Comparison of ENCODE assay signal across 9 cellular contexts in the genomic region with DNA sequence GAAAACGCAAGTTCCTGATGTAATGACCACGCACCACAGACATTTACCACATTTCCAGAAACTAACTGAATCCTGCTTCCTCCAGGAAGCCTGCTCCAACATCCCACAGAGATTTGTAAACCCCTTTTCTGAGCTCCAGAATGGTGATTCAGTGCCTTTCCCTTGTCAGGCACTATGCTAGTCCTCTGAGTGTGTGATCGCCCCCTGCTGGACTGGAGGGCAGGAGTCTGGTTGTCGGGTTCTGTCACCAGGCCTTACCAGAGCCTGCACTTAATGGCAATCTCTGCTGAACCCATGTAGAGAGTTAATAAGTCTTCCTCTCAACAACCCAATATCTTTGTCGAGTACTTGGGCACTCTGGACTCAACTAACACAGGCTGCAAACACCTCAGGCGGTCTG. TPM values are rescaled to one million over a fixed set of nuclear protein-coding genes. Genes with fewer than 3 reads are reported as not detected.
DNase-seq lines count a peak whose midpoint lies in the region; ATAC-seq and TF ChIP-seq lines count a peak whose summit lies in the region.
"Had no signal": no experiment of that assay in that cellular context is flagged by ENCODE, and none has a peak within 500 bp of the region (broad histone marks: within the 10 kb centered on the region; RNA-seq: fewer than 3 reads in every experiment).

No MANE protein-coding gene starts in this region.

- H3K9me3 Mint-ChIP-seq in MCF 10A (ENCODE audit: unreplicated experiment) (no peaks in the 10 kb centered on the region), type B pancreatic cell (no peaks in the 10 kb centered on the region)
- H3K9me3 Mint-ChIP-seq: CD8-positive, alpha-beta T cell had no signal

- H3K36me3 Mint-ChIP-seq in MCF 10A (ENCODE audit: insufficient read depth, unreplicated experiment) (peaks cover 30% of the 10 kb centered on the region), type B pancreatic cell (no peaks in the 10 kb centered on the region)
- H3K36me3 Mint-ChIP-seq: CD8-positive, alpha-beta T cell had no signal

- no peak for TF ChIP-seq CTCF in MCF 10A (IDR thresholded peaks at IDR 0.05; ENCODE audit: unreplicated experiment)
- TF ChIP-seq CTCF in breast epithelium (IDR thresholded peaks at IDR 0.05): no peak
- TF ChIP-seq CTCF in choroid plexus epithelial cell (conservative IDR thresholded peaks at IDR 0.05; ENCODE audit: low read depth, low read length): peak; percentile 14
- peak; percentile 25 for TF ChIP-seq CTCF in type B pancreatic cell (conservative IDR thresholded peaks at IDR 0.05)

- H3K27ac Mint-ChIP-seq in MCF 10A (ENCODE audit: low read depth, unreplicated experiment) (no peak overlapping the region), type B pancreatic cell (no peak overlapping the region)
- H3K27ac Mint-ChIP-seq: CD8-positive, alpha-beta T cell had no signal

- H3K4me1 ChIP-seq in breast epithelium: no peaks in the 10 kb centered on the region
- H3K4me1 ChIP-seq in effector memory CD4-positive, alpha-beta T cell (ENCODE audit: control insufficient read depth, insufficient read depth, low read length, poor library complexity, severe bottlenecking): no peaks in the 10 kb centered on the region

- BruUV-seq in MCF 10A (replicated peaks; lab: Mats Ljungman, UMichigan): no TSS peak

- no peaks in the 10 kb centered on the region for H3K36me3 ChIP-seq in breast epithelium
- H3K36me3 ChIP-seq in effector memory CD4-positive, alpha-beta T cell (ENCODE audit: control insufficient read depth, insufficient read depth, low read length): no peaks in the 10 kb centered on the region

- H3K4me1 Mint-ChIP-seq in MCF 10A (ENCODE audit: insufficient read depth, unreplicated experiment): no peaks in the 10 kb centered on the region
- H3K4me1 Mint-ChIP-seq in type B pancreatic cell (ENCODE audit: unreplicated experiment): no peaks in the 10 kb centered on the region

- TF ChIP-seq POLR2A in breast epithelium (IDR thresholded peaks at IDR 0.05): no peak

- intact Hi-C loops in MCF 10A (cut with micrococcal nuclease) (no loop called here), breast epithelium (cut with DNase I; ENCODE audit: low total_unique reads) (no loop called here)

- H3K4me3 Mint-ChIP-seq in MCF 10A (ENCODE audit: unreplicated experiment) (no peak overlapping the region), type B pancreatic cell (no peak overlapping the region)
- H3K4me3 Mint-ChIP-seq: CD8-positive, alpha-beta T cell had no signal

- DNase-seq in MCF 10A (ENCODE audit: unreplicated experiment) (peak; percentile 10), breast epithelium (ENCODE audit: low spot score in 2 of 2) (no peak), choroid plexus epithelial cell (ENCODE audit: low read depth) (no peak), type B pancreatic cell (ENCODE audit: extremely low spot score, unreplicated experiment) (no peak), NCI-H146 (lab: John Stamatoyannopoulos, UW) (no peak), T1000 (lab: John Stamatoyannopoulos, UW) (no peak)
- no peak for DNase-seq in effector memory CD4-positive, alpha-beta T cell

- peaks cover 0 to 48% of the 10 kb centered on the region in 2 donors for H3K27me3 ChIP-seq in breast epithelium
- no peaks in the 10 kb centered on the region for H3K27me3 ChIP-seq in effector memory CD4-positive, alpha-beta T cell (replicated peaks; ENCODE audit: control insufficient read depth, insufficient read depth, low read length, poor library complexity, severe bottlenecking)

- CTCF ChIA-PET in MCF 10A (lab: Yijun Ruan, JAX): interaction anchor here (0.7 to 2.0 kb wide), 4 partner anchors 8 to 79 kb away, joined by 3 to 4 read pairs (median 3); no protein-coding TSS in a partner anchor

- H3K4me3 ChIP-seq in breast epithelium (no peak overlapping the region), choroid plexus epithelial cell (ENCODE audit: low read depth, low read length) (no peak overlapping the region)
- H3K4me3 ChIP-seq in effector memory CD4-positive, alpha-beta T cell (ENCODE audit: insufficient read depth, low read depth, low read length, poor library complexity, severe bottlenecking): no peak overlapping the region

- peak; percentile 75 for ATAC-seq in SK-N-SH treated with all-trans-retinoic acid at 6 μM for 48 hours
- ATAC-seq: CD8-positive, alpha-beta T cell had no signal

- peaks cover 36% of the 10 kb centered on the region for H3K27me3 Mint-ChIP-seq in MCF 10A (ENCODE audit: insufficient read depth, unreplicated experiment)
- H3K27me3 Mint-ChIP-seq in type B pancreatic cell: no peaks in the 10 kb centered on the region

- H3K9me3 ChIP-seq in breast epithelium: no peaks in the 10 kb centered on the region
- no peaks in the 10 kb centered on the region for H3K9me3 ChIP-seq in effector memory CD4-positive, alpha-beta T cell (ENCODE audit: control insufficient read depth, low read length)

- POLR2A ChIA-PET in MCF 10A (lab: Yijun Ruan, JAX): interaction anchor here (0.7 to 1.2 kb wide), 3 partner anchors 11 to 15 kb away, joined by 4 read pairs; a partner anchor contains a TSS

- no peak overlapping the region for H3K27ac ChIP-seq in breast epithelium
- H3K27ac ChIP-seq in effector memory CD4-positive, alpha-beta T cell (ENCODE audit: insufficient read depth, low read length, poor library complexity, severe bottlenecking): no peak overlapping the region

TF ChIP-seq in SK-N-SH treated with all-trans-retinoic acid at 6 μM for 48 hours, 23 proteins besides CTCF, POLR2A, EP300 and RAD21 (continues in another document):
- TF ChIP-seq ZNF8 (CRISPR knock-in tag; IDR thresholded peaks at IDR 0.05): no peak
- TF ChIP-seq PPARA (CRISPR knock-in tag; IDR thresholded peaks at IDR 0.05; ENCODE audit: borderline replicate concordance): no peak
- no peak for TF ChIP-seq ISL1 (CRISPR knock-in tag; IDR thresholded peaks at IDR 0.05)
- no peak for TF ChIP-seq ZNF565 (CRISPR knock-in tag; conservative IDR thresholded peaks at IDR 0.05; ENCODE audit: low read depth)
- no peak for TF ChIP-seq CSDC2 (CRISPR knock-in tag; IDR thresholded peaks at IDR 0.05)
- no peak for TF ChIP-seq ARNTL (CRISPR knock-in tag; IDR thresholded peaks at IDR 0.05; ENCODE audit: borderline replicate concordance, low read depth)
- TF ChIP-seq, protein P1, sequence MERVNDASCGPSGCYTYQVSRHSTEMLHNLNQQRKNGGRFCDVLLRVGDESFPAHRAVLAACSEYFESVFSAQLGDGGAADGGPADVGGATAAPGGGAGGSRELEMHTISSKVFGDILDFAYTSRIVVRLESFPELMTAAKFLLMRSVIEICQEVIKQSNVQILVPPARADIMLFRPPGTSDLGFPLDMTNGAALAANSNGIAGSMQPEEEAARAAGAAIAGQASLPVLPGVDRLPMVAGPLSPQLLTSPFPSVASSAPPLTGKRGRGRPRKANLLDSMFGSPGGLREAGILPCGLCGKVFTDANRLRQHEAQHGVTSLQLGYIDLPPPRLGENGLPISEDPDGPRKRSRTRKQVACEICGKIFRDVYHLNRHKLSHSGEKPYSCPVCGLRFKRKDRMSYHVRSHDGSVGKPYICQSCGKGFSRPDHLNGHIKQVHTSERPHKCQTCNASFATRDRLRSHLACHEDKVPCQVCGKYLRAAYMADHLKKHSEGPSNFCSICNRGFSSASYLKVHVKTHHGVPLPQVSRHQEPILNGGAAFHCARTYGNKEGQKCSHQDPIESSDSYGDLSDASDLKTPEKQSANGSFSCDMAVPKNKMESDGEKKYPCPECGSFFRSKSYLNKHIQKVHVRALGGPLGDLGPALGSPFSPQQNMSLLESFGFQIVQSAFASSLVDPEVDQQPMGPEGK (CRISPR knock-in tag; IDR thresholded peaks at IDR 0.05; ENCODE audit: borderline replicate concordance): no peak
- no peak for TF ChIP-seq RARB (CRISPR knock-in tag; IDR thresholded peaks at IDR 0.05)
- TF ChIP-seq, protein P2, sequence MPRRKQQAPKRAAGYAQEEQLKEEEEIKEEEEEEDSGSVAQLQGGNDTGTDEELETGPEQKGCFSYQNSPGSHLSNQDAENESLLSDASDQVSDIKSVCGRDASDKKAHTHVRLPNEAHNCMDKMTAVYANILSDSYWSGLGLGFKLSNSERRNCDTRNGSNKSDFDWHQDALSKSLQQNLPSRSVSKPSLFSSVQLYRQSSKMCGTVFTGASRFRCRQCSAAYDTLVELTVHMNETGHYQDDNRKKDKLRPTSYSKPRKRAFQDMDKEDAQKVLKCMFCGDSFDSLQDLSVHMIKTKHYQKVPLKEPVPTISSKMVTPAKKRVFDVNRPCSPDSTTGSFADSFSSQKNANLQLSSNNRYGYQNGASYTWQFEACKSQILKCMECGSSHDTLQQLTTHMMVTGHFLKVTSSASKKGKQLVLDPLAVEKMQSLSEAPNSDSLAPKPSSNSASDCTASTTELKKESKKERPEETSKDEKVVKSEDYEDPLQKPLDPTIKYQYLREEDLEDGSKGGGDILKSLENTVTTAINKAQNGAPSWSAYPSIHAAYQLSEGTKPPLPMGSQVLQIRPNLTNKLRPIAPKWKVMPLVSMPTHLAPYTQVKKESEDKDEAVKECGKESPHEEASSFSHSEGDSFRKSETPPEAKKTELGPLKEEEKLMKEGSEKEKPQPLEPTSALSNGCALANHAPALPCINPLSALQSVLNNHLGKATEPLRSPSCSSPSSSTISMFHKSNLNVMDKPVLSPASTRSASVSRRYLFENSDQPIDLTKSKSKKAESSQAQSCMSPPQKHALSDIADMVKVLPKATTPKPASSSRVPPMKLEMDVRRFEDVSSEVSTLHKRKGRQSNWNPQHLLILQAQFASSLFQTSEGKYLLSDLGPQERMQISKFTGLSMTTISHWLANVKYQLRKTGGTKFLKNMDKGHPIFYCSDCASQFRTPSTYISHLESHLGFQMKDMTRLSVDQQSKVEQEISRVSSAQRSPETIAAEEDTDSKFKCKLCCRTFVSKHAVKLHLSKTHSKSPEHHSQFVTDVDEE (CRISPR knock-in tag; IDR thresholded peaks at IDR 0.05): no peak
- TF ChIP-seq ESRRG (CRISPR knock-in tag; IDR thresholded peaks at IDR 0.05): no peak
- TF ChIP-seq ZC3H10 (CRISPR knock-in tag; IDR thresholded peaks at IDR 0.05): no peak
- no peak for TF ChIP-seq TCF4 (CRISPR knock-in tag; IDR thresholded peaks at IDR 0.05; ENCODE audit: borderline replicate concordance)

RNA-seq across cellular contexts. Expression of a gene that starts 14.5 kb away (rescaled TPM):
- total RNA-seq in MCF 10A (2022) (163 and 167 TPM in 2 replicates), breast epithelium (100 to 1,000 TPM in 2 of 3 donors, 10 to 100 TPM in 1; 63.5 to 136 (median 123) TPM), type B pancreatic cell (ENCODE audit: low replicate concordance) (92.4 and 99.8 TPM in 2 replicates)

RNA-seq across cellular contexts. Expression of a gene that starts 41.9 kb away (rescaled TPM):
- total RNA-seq in MCF 10A (2022) (19.8 and 23.0 TPM in 2 replicates), breast epithelium (10 to 100 TPM; 16.7 to 18.7 (median 18.3) TPM), type B pancreatic cell (ENCODE audit: low replicate concordance) (8.2 and 10.9 TPM in 2 replicates)

Comparison
In these comparisons a context has a peak if more than half of its experiments do, and no peak if none do; other contexts are left out.
1. CTCF ChIP-seq: peak in choroid plexus epithelial cell (single experiment) and type B pancreatic cell (single experiment); none in MCF 10A (single experiment) and breast epithelium (0 of 3).